Comparison of ENCODE assay signal across 22 cellular contexts in genomic region chr4:8086751-8087445, GRCh38.
"Had no signal": no experiment of that assay in that cellular context is flagged by ENCODE, and none has a peak within 500 bp of the region (broad histone marks: within the 10 kb centered on the region; RNA-seq: fewer than 3 reads in every experiment).

No MANE protein-coding gene starts in this region.

- DNase-seq: activated CD4-positive, alpha-beta T cell treated with anti-CD3 and anti-CD28 coated beads for 1 hour; activated CD8-positive, alpha-beta memory T cell treated with anti-CD3 and anti-CD28 coated beads for 24 hours; activated CD8-positive, alpha-beta memory T cell treated with anti-CD3 and anti-CD28 coated beads, Interleukin-2, amount 50 U/mL, for 48 hours; activated gamma-delta T cell; activated T-cell treated with anti-CD3 and anti-CD28 coated beads, Interleukin-2, amount 50 U/mL, for 48 hours; effector CD8-positive, alpha-beta T cell; left colon; occipital lobe; stimulated activated CD4-positive, alpha-beta T cell treated with anti-CD3 and anti-CD28 coated beads, Interleukin-15, amount 100 ng/mL, for 24 hours; stimulated activated CD4-positive, alpha-beta T cell treated with anti-CD3 and anti-CD28 coated beads, Interleukin-4, amount 100 ng/mL, for 1 hour; stomach; trophoblast cell; WERI-Rb-1 had no signal

- H3K9me3 Mint-ChIP-seq: activated naive CD4-positive, alpha-beta T cell treated with anti-CD3 and anti-CD28 coated beads, Interleukin-2, amount 50 U/mL, for 72 hours; dendritic cell treated with granulocyte-macrophage colony-stimulating factor and Interleukin-4, amounts not matched to agents 40 ng/mL and 50 ng/mL, for 4 days; natural killer cell treated with Interleukin-12 subunit alpha and Interleukin-12 subunit beta and Interleukin-15 and Interleukin-18, amount 100 ng/mL, for 72 hours; T-helper 1 cell treated with Interleukin-12 subunit alpha and Interleukin-12 subunit beta and Interleukin-4 antibody, amounts not matched to agents 30 μg/mL and 1 μg/mL, for 36 hours had no signal

- H3K27me3 ChIP-seq: stomach, vagina had no signal

- H3K9me3 ChIP-seq: stomach, vagina had no signal

- H3K27ac ChIP-seq: stomach, vagina, WERI-Rb-1 had no signal

- H3K27ac Mint-ChIP-seq: activated naive CD4-positive, alpha-beta T cell treated with anti-CD3 and anti-CD28 coated beads, Interleukin-2, amount 50 U/mL, for 72 hours; dendritic cell treated with granulocyte-macrophage colony-stimulating factor and Interleukin-4, amounts not matched to agents 40 ng/mL and 50 ng/mL, for 4 days; natural killer cell treated with Interleukin-12 subunit alpha and Interleukin-12 subunit beta and Interleukin-15 and Interleukin-18, amount 100 ng/mL, for 72 hours; progenitor cell of endocrine pancreas; T-helper 1 cell treated with Interleukin-12 subunit alpha and Interleukin-12 subunit beta and Interleukin-4 antibody, amounts not matched to agents 30 μg/mL and 1 μg/mL, for 36 hours had no signal

- H3K4me1 ChIP-seq: stomach, vagina had no signal

- H3K27me3 Mint-ChIP-seq: dendritic cell treated with granulocyte-macrophage colony-stimulating factor and Interleukin-4, amounts not matched to agents 40 ng/mL and 50 ng/mL, for 4 days had no signal

- H3K36me3 Mint-ChIP-seq: activated naive CD4-positive, alpha-beta T cell treated with anti-CD3 and anti-CD28 coated beads, Interleukin-2, amount 50 U/mL, for 72 hours; natural killer cell treated with Interleukin-12 subunit alpha and Interleukin-12 subunit beta and Interleukin-15 and Interleukin-18, amount 100 ng/mL, for 72 hours had no signal

- H3K4me3 ChIP-seq: lung, stomach, vagina had no signal

- H3K36me3 ChIP-seq: stomach, vagina, WERI-Rb-1 had no signal

- H3K4me3 Mint-ChIP-seq: dendritic cell treated with granulocyte-macrophage colony-stimulating factor and Interleukin-4, amounts not matched to agents 40 ng/mL and 50 ng/mL, for 4 days; natural killer cell treated with Interleukin-12 subunit alpha and Interleukin-12 subunit beta and Interleukin-15 and Interleukin-18, amount 100 ng/mL, for 72 hours; T-helper 1 cell treated with Interleukin-12 subunit alpha and Interleukin-12 subunit beta and Interleukin-4 antibody, amounts not matched to agents 30 μg/mL and 1 μg/mL, for 36 hours had no signal

- ATAC-seq: activated naive CD4-positive, alpha-beta T cell treated with anti-CD3 and anti-CD28 coated beads, Interleukin-2, amount 50 U/mL, for 72 hours; esophagus mucosa; left colon; natural killer cell treated with Interleukin-12 subunit alpha and Interleukin-12 subunit beta and Interleukin-15 and Interleukin-18, amount 100 ng/mL, for 72 hours; right cardiac atrium had no signal
